Comparison of ENCODE assay signal across 21 cellular contexts in the genomic region with DNA sequence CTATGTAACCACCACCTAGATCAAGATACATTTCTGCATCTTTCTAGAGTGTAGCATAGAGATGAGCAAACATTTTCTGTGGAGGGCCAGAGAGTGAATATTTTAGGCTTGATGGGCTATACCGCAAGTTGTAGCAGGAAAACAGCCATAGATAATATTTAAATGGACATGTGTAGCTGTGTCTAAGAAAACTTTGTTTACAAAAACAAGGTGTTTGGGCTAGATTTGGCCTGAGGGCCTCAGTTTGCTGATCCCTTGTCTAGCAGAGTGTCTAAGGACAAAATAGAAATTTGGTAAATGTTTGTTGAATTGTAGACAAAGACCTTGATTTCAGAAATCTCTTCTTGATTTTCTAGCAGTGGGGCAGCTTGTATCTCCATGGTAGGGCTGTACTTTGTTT. TPM values are rescaled to one million over a fixed set of nuclear protein-coding genes. Genes with fewer than 3 reads are reported as not detected.
DNase-seq lines count a peak whose midpoint lies in the region; ATAC-seq, FAIRE-seq and TF ChIP-seq lines count a peak whose summit lies in the region.
"Had no signal": no experiment of that assay in that cellular context is flagged by ENCODE, and none has a peak within 500 bp of the region (broad histone marks: within the 10 kb centered on the region; RNA-seq: fewer than 3 reads in every experiment).

No MANE protein-coding gene starts in this region.

- BruUV-seq in K562 (replicated peaks; lab: Mats Ljungman, UMichigan): no TSS peak

- H3K27me3 ChIP-seq in K562 (ENCODE audit: control insufficient read depth in 2 of 2, insufficient read depth in 2 of 2, low read length in 2 of 2): no peaks in the 10 kb centered on the region
- H3K27me3 ChIP-seq: BLaER1 had no signal

- no peak overlapping the region for H3K4me3 Mint-ChIP-seq in activated naive CD4-positive, alpha-beta T cell treated with anti-CD3 and anti-CD28 coated beads, Interleukin-2, amount 50 U/mL, for 24 hours
- H3K4me3 Mint-ChIP-seq in activated naive CD4-positive, alpha-beta T cell treated with anti-CD3 and anti-CD28 coated beads, Interleukin-2, amount 10 ng/mL, durations not matched to agents 7 days and 5 days: no peak overlapping the region
- H3K4me3 Mint-ChIP-seq in progenitor cell of endocrine pancreas (ENCODE audit: low read depth): no peak overlapping the region
- H3K4me3 Mint-ChIP-seq: CD8-positive, alpha-beta memory T cell had no signal

- no peak overlapping the region for H3K9ac ChIP-seq in K562 (ENCODE audit: insufficient read depth in 1 of 2, low read depth in 2 of 2, low read length in 2 of 2)
- H3K9ac ChIP-seq: BLaER1, GM23248 had no signal

- no peaks in the 10 kb centered on the region for H3K36me3 ChIP-seq in K562 (ENCODE audit: control insufficient read depth, insufficient read depth, low read length)
- H3K36me3 ChIP-seq: BLaER1, HAP-1 had no signal

- in situ Hi-C loops in K562 (cut with MboI): no loop called here

- H3K79me2 ChIP-seq in K562 (ENCODE audit: control insufficient read depth, insufficient read depth, low read length): peaks cover 73% of the 10 kb centered on the region

- H3K9me1 ChIP-seq in K562 (ENCODE audit: control insufficient read depth, insufficient read depth, low read length): no peaks in the 10 kb centered on the region

- no peak for TF ChIP-seq POLR2A in K562 (conservative IDR thresholded peaks at IDR 0.05)

- 0% methylated on average over 1 of the region's 1 CpG for WGBS in K562 (ENCODE audit: insufficient coverage, low coverage, missing lambda C conversion rate)

- H4K20me1 ChIP-seq in K562 (replicated peaks; ENCODE audit: control insufficient read depth, insufficient read depth, low read length): peaks cover 6% of the 10 kb centered on the region; the same call in 1 of the 2 replicates

- no peaks in the 10 kb centered on the region for H3K9me3 Mint-ChIP-seq in activated naive CD4-positive, alpha-beta T cell treated with anti-CD3 and anti-CD28 coated beads, Interleukin-2, amount 50 U/mL, for 24 hours
- no peaks in the 10 kb centered on the region for H3K9me3 Mint-ChIP-seq in activated naive CD4-positive, alpha-beta T cell treated with anti-CD3 and anti-CD28 coated beads, Interleukin-2, amount 10 ng/mL, durations not matched to agents 7 days and 5 days
- H3K9me3 Mint-ChIP-seq in progenitor cell of endocrine pancreas (ENCODE audit: low read depth): no peaks in the 10 kb centered on the region
- H3K9me3 Mint-ChIP-seq: CD8-positive, alpha-beta memory T cell; IgD-negative memory B cell had no signal

- H3K4me1 ChIP-seq in K562 (replicated peaks in 1 of 2; ENCODE audit: control insufficient read depth in 2 of 2, insufficient read depth in 2 of 2, low read length in 2 of 2): peaks cover 19 to 38% of the 10 kb centered on the region in 2 experiments
- H3K4me1 ChIP-seq: HAP-1 had no signal

- H3K27ac Mint-ChIP-seq in activated naive CD4-positive, alpha-beta T cell treated with anti-CD3 and anti-CD28 coated beads, Interleukin-2, amount 50 U/mL, for 24 hours: peak overlapping the region; percentile 25
- H3K27ac Mint-ChIP-seq in activated naive CD4-positive, alpha-beta T cell treated with anti-CD3 and anti-CD28 coated beads, Interleukin-2, amount 10 ng/mL, durations not matched to agents 7 days and 5 days: no peak overlapping the region
- H3K27ac Mint-ChIP-seq in progenitor cell of endocrine pancreas: peak overlapping the region; percentile 20

- H3K27me3 Mint-ChIP-seq in activated naive CD4-positive, alpha-beta T cell treated with anti-CD3 and anti-CD28 coated beads, Interleukin-2, amount 50 U/mL, for 24 hours: no peaks in the 10 kb centered on the region
- no peaks in the 10 kb centered on the region for H3K27me3 Mint-ChIP-seq in activated naive CD4-positive, alpha-beta T cell treated with anti-CD3 and anti-CD28 coated beads, Interleukin-2, amount 10 ng/mL, durations not matched to agents 7 days and 5 days
- H3K27me3 Mint-ChIP-seq in progenitor cell of endocrine pancreas: no peaks in the 10 kb centered on the region
- H3K27me3 Mint-ChIP-seq: CD8-positive, alpha-beta memory T cell; IgD-negative memory B cell had no signal

- peaks cover 76% of the 10 kb centered on the region for H3K4me1 Mint-ChIP-seq in activated naive CD4-positive, alpha-beta T cell treated with anti-CD3 and anti-CD28 coated beads, Interleukin-2, amount 50 U/mL, for 24 hours
- peaks cover 46% of the 10 kb centered on the region for H3K4me1 Mint-ChIP-seq in activated naive CD4-positive, alpha-beta T cell treated with anti-CD3 and anti-CD28 coated beads, Interleukin-2, amount 10 ng/mL, durations not matched to agents 7 days and 5 days
- no peaks in the 10 kb centered on the region for H3K4me1 Mint-ChIP-seq in progenitor cell of endocrine pancreas (ENCODE audit: low read depth)

- no peak overlapping the region for H2AFZ ChIP-seq in K562 (ENCODE audit: low read depth, low read length)
- H2AFZ ChIP-seq: GM23248 had no signal

- TF ChIP-seq EP300 in K562 (IDR thresholded peaks at IDR 0.05; ENCODE audit: low read length): no peak

- H3K4me2 ChIP-seq in K562 (ENCODE audit: insufficient read depth, low read length): no peak overlapping the region
- H3K4me2 ChIP-seq: A549 had no signal

- H3K27ac ChIP-seq in K562 (ENCODE audit: extremely low read depth, low read depth, low read length): no peak overlapping the region
- H3K27ac ChIP-seq: A549, BLaER1, GM23248 had no signal

- ATAC-seq in K562: peak; percentile 15; the same call in 1 of the 3 replicates
- ATAC-seq: A549, GM12878, HepG2 had no signal

- no peaks in the 10 kb centered on the region for H3K9me3 ChIP-seq in K562 (replicated peaks; ENCODE audit: control insufficient read depth, insufficient read depth, low read depth, low read length)
- H3K9me3 ChIP-seq: A549, BLaER1, HAP-1 had no signal

- no peak for DNase-seq in activated naive CD4-positive, alpha-beta T cell treated with anti-CD3 and anti-CD28 coated beads, Interleukin-2, amount 10 ng/mL, durations not matched to agents 7 days and 5 days
- DNase-seq in K562 (ENCODE audit: extremely low read depth in 1 of 4, low spot score in 3 of 4) (no peak), progenitor cell of endocrine pancreas (ENCODE audit: low spot score, unreplicated experiment) (no peak), HT-29 (ENCODE audit: low spot score) (no peak), frontal cortex (ENCODE audit: low spot score in 2 of 2) (no peak), NCI-H2029 (lab: John Stamatoyannopoulos, UW) (no peak)
- DNase-seq: AML-193; CD8-positive, alpha-beta memory T cell; COR-L47; DMS 273 treated with DMSO at 0.1 percent for 48 hours; DMS53; DND-41; EL; GM23248 had no signal

- FAIRE-seq in K562 (lab: Jason Lieb, UNC) (no peak), frontal cortex (lab: Jason Lieb, UNC) (no peak)
- FAIRE-seq: A549, GM12878, HepG2 had no signal

- CTCF ChIA-PET in activated naive CD4-positive, alpha-beta T cell treated with anti-CD3 and anti-CD28 coated beads, Interleukin-2, amount 10 ng/mL, durations not matched to agents 7 days and 5 days (lab: Charles Lee): interaction anchor here (1.9 kb wide), 1 partner anchor 37 kb away, joined by 5 read pairs; the partner anchor contains the start of gene STIM1
- CTCF ChIA-PET in K562 (lab: Yijun Ruan, JAX; ENCODE audit: low intra/inter-chr PET ratio): no interaction called here

- no peak for TF ChIP-seq RAD21 in K562 (CRISPR knock-in tag; conservative IDR thresholded peaks at IDR 0.05 in 1 of 2, IDR thresholded peaks at IDR 0.05 in 1 of 2)

- TF ChIP-seq CTCF in K562 (IDR thresholded peaks at IDR 0.05 in 2 of 3, conservative IDR thresholded peaks at IDR 0.05 in 1 of 3; ENCODE audit: insufficient read depth in 2 of 3, low read depth in 1 of 3, low read length in 3 of 3): no peak
- no peak for TF ChIP-seq CTCF in progenitor cell of endocrine pancreas (IDR thresholded peaks at IDR 0.05; ENCODE audit: unreplicated experiment)

- intact Hi-C loops in K562 (cut with micrococcal nuclease): loop anchor here (5.0 kb wide), 1 partner anchor 34 kb away; the partner anchor contains the start of gene STIM1

- POLR2A ChIA-PET in K562 (lab: Yijun Ruan, JAX): interaction anchor here (0.6 to 0.9 kb wide), 3 partner anchors 9 to 258 kb away, joined by 3 read pairs; no protein-coding TSS in a partner anchor

- peaks cover 5% of the 10 kb centered on the region for H3K36me3 Mint-ChIP-seq in activated naive CD4-positive, alpha-beta T cell treated with anti-CD3 and anti-CD28 coated beads, Interleukin-2, amount 50 U/mL, for 24 hours
- H3K36me3 Mint-ChIP-seq in activated naive CD4-positive, alpha-beta T cell treated with anti-CD3 and anti-CD28 coated beads, Interleukin-2, amount 10 ng/mL, durations not matched to agents 7 days and 5 days: peaks cover 37% of the 10 kb centered on the region
- no peaks in the 10 kb centered on the region for H3K36me3 Mint-ChIP-seq in progenitor cell of endocrine pancreas (ENCODE audit: insufficient read depth)
- H3K36me3 Mint-ChIP-seq: IgD-negative memory B cell had no signal

- H3K4me3 ChIP-seq in K562: no peak overlapping the region
- H3K4me3 ChIP-seq: A549, BLaER1, GM12878, GM23248, HAP-1 had no signal

RNA-seq across cellular contexts. Expression of gene STIM1, which starts 36.3 kb away (rescaled TPM):
- total RNA-seq in K562 (2011; cell fraction: chromatin; rRNA removed; ENCODE audit: low replicate concordance): 148 and 250 TPM in 2 replicates
- 183 and 205 TPM in 2 replicates for total RNA-seq in K562 (2011; cell fraction: nucleolus; rRNA removed)
- total RNA-seq in K562 (2011; cell fraction: nucleoplasm; rRNA removed): 147 and 198 TPM in 2 replicates
- total RNA-seq in K562 (2014; rRNA removed): 22.1 and 23.9 TPM in 2 replicates
- 25.8 and 28.2 TPM in 2 replicates for total RNA-seq in K562 (2014; rRNA removed; fragmentation: Illumina TruSeq; extraction: Trizol)
- 18.3 and 20.6 TPM in 2 replicates for total RNA-seq in K562 (2015; rRNA removed; fragmentation: Illumina TruSeq; extraction: Trizol)
- total RNA-seq in K562 (2021): 50.4 and 50.5 TPM in 2 replicates
- 30.2 and 42.1 TPM in 2 replicates for polyA plus RNA-seq in K562 (2011; rRNA removed)
- 32.2 and 32.4 TPM in 2 replicates for polyA plus RNA-seq in K562 (2011; cell fraction: cytosol; rRNA removed)
- polyA plus RNA-seq in K562 (2011; cell fraction: nucleus; rRNA removed): 47.0 and 55.3 TPM in 2 replicates
- polyA plus RNA-seq in K562 (2012): 55.9 and 67.3 TPM in 2 replicates
- 38.8 and 39.1 TPM in 2 replicates for polyA plus RNA-seq in K562 (2014; fragmentation: Illumina TruSeq; extraction: Trizol)
- polyA plus RNA-seq in K562 (2014; fragmentation: Nextera tagmentation; extraction: Ambion mirVana): 1 to 10 TPM; 7.7 to 8.0 TPM
- 22.5 and 24.7 TPM in 2 replicates for polyA plus RNA-seq in K562 (2014; rRNA removed)
- 160 and 190 TPM in 2 replicates for polyA minus RNA-seq in K562 (2011; rRNA and poly(A)+ RNA removed)
- 46.1 and 63.4 TPM in 2 replicates for polyA minus RNA-seq in K562 (2011; cell fraction: cytosol; rRNA and poly(A)+ RNA removed)
- 30.4 and 55.1 TPM in 2 replicates for polyA minus RNA-seq in K562 (2011; cell fraction: nucleus; rRNA and poly(A)+ RNA removed)
- 27.2 and 32.7 TPM in 2 replicates for total RNA-seq in progenitor cell of endocrine pancreas
- 28.3 and 29.4 TPM in 2 replicates for total RNA-seq in HT-29 (2014; rRNA removed; shearing (Covaris generic))
- 16.3 TPM for total RNA-seq in frontal cortex

RNA-seq across cellular contexts. Expression of gene RHOG, which starts 51.0 kb away (rescaled TPM):
- 27.7 and 100.0 TPM in 2 replicates for total RNA-seq in K562 (2011; cell fraction: chromatin; rRNA removed; ENCODE audit: low replicate concordance)
- 89.7 and 100 TPM in 2 replicates for total RNA-seq in K562 (2011; cell fraction: nucleolus; rRNA removed)
- 70.6 and 86.3 TPM in 2 replicates for total RNA-seq in K562 (2011; cell fraction: nucleoplasm; rRNA removed)
- total RNA-seq in K562 (2014; rRNA removed) (80.3 and 117 TPM in 2 replicates), K562 (2014; rRNA removed; fragmentation: Illumina TruSeq; extraction: Trizol) (34.7 and 43.6 TPM in 2 replicates), K562 (2015; rRNA removed; fragmentation: Illumina TruSeq; extraction: Trizol) (70.0 and 71.8 TPM in 2 replicates), K562 (2021) (157 and 162 TPM in 2 replicates), progenitor cell of endocrine pancreas (21.4 and 25.0 TPM in 2 replicates), frontal cortex (1.2 TPM)
- polyA plus RNA-seq in K562 (2011; rRNA removed) (112 and 121 TPM in 2 replicates), K562 (2014; fragmentation: Illumina TruSeq; extraction: Trizol) (153 and 223 TPM in 2 replicates), K562 (2014; fragmentation: Nextera tagmentation; extraction: Ambion mirVana) (10 to 100 TPM; 22.6 to 36.8 TPM), K562 (2014; rRNA removed) (134 and 159 TPM in 2 replicates)
- 199 and 423 TPM in 2 replicates for polyA plus RNA-seq in K562 (2011; cell fraction: cytosol; rRNA removed)
- polyA plus RNA-seq in K562 (2011; cell fraction: nucleus; rRNA removed): 55.6 and 75.5 TPM in 2 replicates
- 177 and 217 TPM in 2 replicates for polyA plus RNA-seq in K562 (2012)
- 68.0 and 101 TPM in 2 replicates for polyA minus RNA-seq in K562 (2011; rRNA and poly(A)+ RNA removed)
- 169 and 173 TPM in 2 replicates for polyA minus RNA-seq in K562 (2011; cell fraction: cytosol; rRNA and poly(A)+ RNA removed)
- 39.9 and 49.1 TPM in 2 replicates for polyA minus RNA-seq in K562 (2011; cell fraction: nucleus; rRNA and poly(A)+ RNA removed)
- 53.4 and 58.9 TPM in 2 replicates for total RNA-seq in HT-29 (2014; rRNA removed; shearing (Covaris generic))

Comparison
In these comparisons a context has a peak if more than half of its experiments do, and no peak if none do; other contexts are left out.
1. RNA of gene RHOG, which starts 51.0 kb away (total RNA-seq): 27.7 to 162 TPM in K562, 53.4 to 58.9 TPM in HT-29 and 21.4 to 25.0 TPM in progenitor cell of endocrine pancreas; 1.2 TPM in frontal cortex (single experiment); every median in the first group is over 10 times any median in the second.